In genomic region chr1:53618218-53619087, GRCh38 we compare ENCODE assay signal across 25 cellular contexts.
DNase-seq lines count a peak whose midpoint lies in the region; ATAC-seq and TF ChIP-seq lines count a peak whose summit lies in the region.
"Had no signal": no experiment of that assay in that cellular context is flagged by ENCODE, and none has a peak within 500 bp of the region (broad histone marks: within the 10 kb centered on the region; RNA-seq: fewer than 3 reads in every experiment).

No MANE protein-coding gene starts in this region.

- H3K9me3 Mint-ChIP-seq in chondrocyte (ENCODE audit: low read depth): no peaks in the 10 kb centered on the region
- no peaks in the 10 kb centered on the region for H3K9me3 Mint-ChIP-seq in effector memory CD8-positive, alpha-beta T cell
- H3K9me3 Mint-ChIP-seq: activated T-cell treated with anti-CD3 and anti-CD28 coated beads, Interleukin-2, amount 50 U/mL, for 4 hours had no signal

- DNase-seq in cardiac septum (ENCODE audit: low spot score): peak; percentile 12
- no peak for DNase-seq in Right ventricle myocardium superior
- peak; percentile 22 for DNase-seq in chondrocyte (ENCODE audit: low spot score)
- no peak for DNase-seq in osteoblast (ENCODE audit: insufficient read length, low spot score, missing footprints)
- peak; percentile 10 for DNase-seq in ureter (ENCODE audit: low spot score)
- DNase-seq in EL: no peak
- DNase-seq in effector memory CD8-positive, alpha-beta T cell: no peak
- no peak for DNase-seq in GM13977 (ENCODE audit: low spot score)
- DNase-seq: activated CD4-positive, alpha-beta T cell treated with anti-CD3 and anti-CD28 coated beads, Interleukin-2, amount 50 U/mL, for 4 hours; activated naive CD4-positive, alpha-beta T cell treated with anti-CD3 and anti-CD28 coated beads, Interleukin-2, amount 50 U/mL, for 16 hours; activated T-cell treated with anti-CD3 and anti-CD28 coated beads, Interleukin-2, amount 50 U/mL, for 4 hours; central memory CD4-positive, alpha-beta T cell; kidney glomerular epithelial cell; NCI-H1105 treated with DMSO at 0.1 percent for 48 hours; NCI-H2029; NCI-H345; NCI-H748 treated with DMSO at 0.1 percent for 48 hours; small intestine; stimulated activated CD4-positive, alpha-beta T cell treated with anti-CD3 and anti-CD28 coated beads, Interleukin-2, amount 100 ng/mL, for 24 hours; T-helper 17 cell had no signal

- H3K27ac ChIP-seq in osteoblast (ENCODE audit: low read depth, low read length): peak overlapping the region; percentile 1
- H3K27ac ChIP-seq: C4-2B, epithelial cell of prostate, SK-N-MC, testis, VCaP had no signal

- TF ChIP-seq CTCF in chondrocyte (IDR thresholded peaks at IDR 0.05) (no peak), osteoblast (IDR thresholded peaks at IDR 0.05; ENCODE audit: extremely low read depth, low read depth, low read length) (no peak), GM13977 (IDR thresholded peaks at IDR 0.05; ENCODE audit: extremely low read depth, insufficient read depth, missing control alignments) (no peak)

- no peaks in the 10 kb centered on the region for H3K27me3 Mint-ChIP-seq in chondrocyte (ENCODE audit: low read depth)
- H3K27me3 Mint-ChIP-seq in effector memory CD8-positive, alpha-beta T cell: no peaks in the 10 kb centered on the region

- no peak overlapping the region for H3K4me3 Mint-ChIP-seq in chondrocyte (ENCODE audit: unreplicated experiment)
- no peak overlapping the region for H3K4me3 Mint-ChIP-seq in effector memory CD8-positive, alpha-beta T cell
- H3K4me3 Mint-ChIP-seq: activated T-cell treated with anti-CD3 and anti-CD28 coated beads, Interleukin-2, amount 50 U/mL, for 4 hours; T-helper 17 cell had no signal

- H3K27me3 ChIP-seq in osteoblast (ENCODE audit: insufficient read depth, low read length): no peaks in the 10 kb centered on the region
- H3K27me3 ChIP-seq: testis had no signal

- no peak for ATAC-seq in Right ventricle myocardium superior (ENCODE audit: poor library complexity)
- no peak for ATAC-seq in effector memory CD8-positive, alpha-beta T cell (replicated peaks)
- ATAC-seq: activated T-cell treated with anti-CD3 and anti-CD28 coated beads, Interleukin-2, amount 50 U/mL, for 4 hours; T-helper 17 cell had no signal

- in situ Hi-C loops in GM13977 (cut with MboI; ENCODE audit: low pct_unique_long_range_greater_than_20kb, low sequenced_read_pairs, unreplicated experiment): no loop called here

- intact Hi-C loops in cardiac septum (cut with DNase I) (no loop called here), Right ventricle myocardium superior (cut with DNase I) (no loop called here)

- H3K27ac Mint-ChIP-seq in chondrocyte (ENCODE audit: unreplicated experiment): no peak overlapping the region
- H3K27ac Mint-ChIP-seq in effector memory CD8-positive, alpha-beta T cell: peak overlapping the region in 1 of 2 donors; percentile 49
- H3K27ac Mint-ChIP-seq: T-helper 17 cell had no signal

- peaks cover 9% of the 10 kb centered on the region for H3K4me1 ChIP-seq in osteoblast (ENCODE audit: insufficient read depth, low read length)
- H3K4me1 ChIP-seq: testis had no signal

- H3K36me3 Mint-ChIP-seq in chondrocyte (ENCODE audit: low read depth): no peaks in the 10 kb centered on the region
- H3K36me3 Mint-ChIP-seq in effector memory CD8-positive, alpha-beta T cell (ENCODE audit: insufficient read depth): no peaks in the 10 kb centered on the region

- peaks cover 12% of the 10 kb centered on the region for H3K4me1 Mint-ChIP-seq in chondrocyte (ENCODE audit: low read depth)
- no peaks in the 10 kb centered on the region for H3K4me1 Mint-ChIP-seq in effector memory CD8-positive, alpha-beta T cell (ENCODE audit: low read depth in 2 of 2)
- H3K4me1 Mint-ChIP-seq: T-helper 17 cell had no signal

- H3K36me3 ChIP-seq in osteoblast (ENCODE audit: insufficient read depth, low read length): no peaks in the 10 kb centered on the region

- H4K20me1 ChIP-seq in osteoblast (ENCODE audit: insufficient read depth, low read length): peaks cover 36% of the 10 kb centered on the region

- no peak overlapping the region for H3K4me2 ChIP-seq in osteoblast (ENCODE audit: insufficient read depth, low read length)

- H3K79me2 ChIP-seq in osteoblast (ENCODE audit: insufficient read depth, low read length): no peaks in the 10 kb centered on the region

- no peaks in the 10 kb centered on the region for H3K9me3 ChIP-seq in osteoblast (ENCODE audit: low read depth, low read length)
- H3K9me3 ChIP-seq: testis had no signal

- no peak overlapping the region for H2AFZ ChIP-seq in osteoblast (ENCODE audit: low read length)

- H3K4me3 ChIP-seq in osteoblast (ENCODE audit: insufficient read depth, low read length): no peak overlapping the region
- H3K4me3 ChIP-seq: SK-N-MC, testis had no signal

Comparison
In these comparisons a context has a peak if more than half of its experiments do, and no peak if none do; other contexts are left out.
1. DNase-seq: peak in cardiac septum (single experiment), chondrocyte (single experiment) and ureter (single experiment); none in Right ventricle myocardium superior (single experiment), osteoblast (single experiment), EL (single experiment), effector memory CD8-positive, alpha-beta T cell (0 of 3) and GM13977 (single experiment).